In the genomic region with DNA sequence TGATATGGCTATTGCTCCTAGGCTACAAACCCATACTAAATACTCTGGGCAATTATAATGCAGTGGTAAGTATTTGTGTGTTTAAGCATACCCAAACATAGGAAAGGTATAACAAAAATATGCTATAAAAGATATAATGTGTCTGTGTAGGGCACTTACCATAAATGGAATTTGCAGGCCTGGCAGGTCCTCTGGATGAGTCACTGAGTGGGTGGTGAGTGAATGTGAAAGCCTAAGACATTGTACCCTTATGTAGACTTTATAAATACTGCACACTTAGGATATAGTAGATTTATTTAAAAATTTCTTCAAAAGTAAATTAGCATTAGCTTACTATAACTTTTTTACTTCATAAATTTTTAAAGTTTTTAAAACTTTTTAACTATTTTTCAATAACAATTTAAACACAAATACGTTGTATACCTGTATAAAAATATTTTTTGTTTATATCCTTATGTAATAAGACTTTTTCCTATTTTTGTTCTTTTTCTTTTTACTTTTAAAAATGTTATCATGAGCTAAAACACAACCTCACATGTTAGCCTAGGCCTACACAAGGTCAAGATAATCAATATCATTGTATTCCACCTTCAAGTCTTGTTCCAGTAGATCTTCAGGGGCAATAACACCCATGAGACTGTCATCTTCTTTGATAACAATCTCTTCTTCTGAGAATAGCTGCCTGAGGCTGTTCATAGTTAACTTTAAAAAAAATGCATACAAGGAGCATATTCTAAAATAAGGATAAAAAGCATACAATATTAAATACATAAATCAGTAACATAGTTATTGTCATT, we compare ENCODE assay signal across 2 cellular contexts.
A peak's percentile ranks its signal among the peaks of the same experiment; 100 is the strongest.
TF ChIP-seq lines count a peak whose summit lies in the region.

No MANE protein-coding gene starts in this region.

TF ChIP-seq in K562, 482 proteins besides CTCF, POLR2A, EP300 and RAD21 (continued from another document and continues in another):
- TF ChIP-seq, protein P1, sequence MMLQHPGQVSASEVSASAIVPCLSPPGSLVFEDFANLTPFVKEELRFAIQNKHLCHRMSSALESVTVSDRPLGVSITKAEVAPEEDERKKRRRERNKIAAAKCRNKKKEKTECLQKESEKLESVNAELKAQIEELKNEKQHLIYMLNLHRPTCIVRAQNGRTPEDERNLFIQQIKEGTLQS (IDR thresholded peaks at IDR 0.05): 0 out of 2 replicates have a peak, but pooled peaks have one; percentile 19
- TF ChIP-seq, protein P1 (CRISPR knock-in tag; conservative IDR thresholded peaks at IDR 0.05): no peak
- TF ChIP-seq, protein P2, sequence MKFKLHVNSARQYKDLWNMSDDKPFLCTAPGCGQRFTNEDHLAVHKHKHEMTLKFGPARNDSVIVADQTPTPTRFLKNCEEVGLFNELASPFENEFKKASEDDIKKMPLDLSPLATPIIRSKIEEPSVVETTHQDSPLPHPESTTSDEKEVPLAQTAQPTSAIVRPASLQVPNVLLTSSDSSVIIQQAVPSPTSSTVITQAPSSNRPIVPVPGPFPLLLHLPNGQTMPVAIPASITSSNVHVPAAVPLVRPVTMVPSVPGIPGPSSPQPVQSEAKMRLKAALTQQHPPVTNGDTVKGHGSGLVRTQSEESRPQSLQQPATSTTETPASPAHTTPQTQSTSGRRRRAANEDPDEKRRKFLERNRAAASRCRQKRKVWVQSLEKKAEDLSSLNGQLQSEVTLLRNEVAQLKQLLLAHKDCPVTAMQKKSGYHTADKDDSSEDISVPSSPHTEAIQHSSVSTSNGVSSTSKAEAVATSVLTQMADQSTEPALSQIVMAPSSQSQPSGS (CRISPR knock-in tag; IDR thresholded peaks at IDR 0.05): no peak
- TF ChIP-seq EGR1 (conservative IDR thresholded peaks at IDR 0.05): peak; percentile 69
- TF ChIP-seq PTBP1 (IDR thresholded peaks at IDR 0.05; ENCODE audit: low read depth, low read length): no peak
- TF ChIP-seq CBFA2T3 (IDR thresholded peaks at IDR 0.05): peak; percentile 70
- TF ChIP-seq, protein P3, sequence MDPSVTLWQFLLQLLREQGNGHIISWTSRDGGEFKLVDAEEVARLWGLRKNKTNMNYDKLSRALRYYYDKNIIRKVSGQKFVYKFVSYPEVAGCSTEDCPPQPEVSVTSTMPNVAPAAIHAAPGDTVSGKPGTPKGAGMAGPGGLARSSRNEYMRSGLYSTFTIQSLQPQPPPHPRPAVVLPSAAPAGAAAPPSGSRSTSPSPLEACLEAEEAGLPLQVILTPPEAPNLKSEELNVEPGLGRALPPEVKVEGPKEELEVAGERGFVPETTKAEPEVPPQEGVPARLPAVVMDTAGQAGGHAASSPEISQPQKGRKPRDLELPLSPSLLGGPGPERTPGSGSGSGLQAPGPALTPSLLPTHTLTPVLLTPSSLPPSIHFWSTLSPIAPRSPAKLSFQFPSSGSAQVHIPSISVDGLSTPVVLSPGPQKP (CRISPR knock-in tag; IDR thresholded peaks at IDR 0.05): no peak
- no peak for TF ChIP-seq NFE2L1 (tag; IDR thresholded peaks at IDR 0.05; ENCODE audit: borderline replicate concordance, low read depth)
- TF ChIP-seq, protein P4, sequence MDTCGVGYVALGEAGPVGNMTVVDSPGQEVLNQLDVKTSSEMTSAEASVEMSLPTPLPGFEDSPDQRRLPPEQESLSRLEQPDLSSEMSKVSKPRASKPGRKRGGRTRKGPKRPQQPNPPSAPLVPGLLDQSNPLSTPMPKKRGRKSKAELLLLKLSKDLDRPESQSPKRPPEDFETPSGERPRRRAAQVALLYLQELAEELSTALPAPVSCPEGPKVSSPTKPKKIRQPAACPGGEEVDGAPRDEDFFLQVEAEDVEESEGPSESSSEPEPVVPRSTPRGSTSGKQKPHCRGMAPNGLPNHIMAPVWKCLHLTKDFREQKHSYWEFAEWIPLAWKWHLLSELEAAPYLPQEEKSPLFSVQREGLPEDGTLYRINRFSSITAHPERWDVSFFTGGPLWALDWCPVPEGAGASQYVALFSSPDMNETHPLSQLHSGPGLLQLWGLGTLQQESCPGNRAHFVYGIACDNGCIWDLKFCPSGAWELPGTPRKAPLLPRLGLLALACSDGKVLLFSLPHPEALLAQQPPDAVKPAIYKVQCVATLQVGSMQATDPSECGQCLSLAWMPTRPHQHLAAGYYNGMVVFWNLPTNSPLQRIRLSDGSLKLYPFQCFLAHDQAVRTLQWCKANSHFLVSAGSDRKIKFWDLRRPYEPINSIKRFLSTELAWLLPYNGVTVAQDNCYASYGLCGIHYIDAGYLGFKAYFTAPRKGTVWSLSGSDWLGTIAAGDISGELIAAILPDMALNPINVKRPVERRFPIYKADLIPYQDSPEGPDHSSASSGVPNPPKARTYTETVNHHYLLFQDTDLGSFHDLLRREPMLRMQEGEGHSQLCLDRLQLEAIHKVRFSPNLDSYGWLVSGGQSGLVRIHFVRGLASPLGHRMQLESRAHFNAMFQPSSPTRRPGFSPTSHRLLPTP (IDR thresholded peaks at IDR 0.05; ENCODE audit: borderline replicate concordance, extremely low read depth, insufficient read length): no peak
- TF ChIP-seq POLR2H (tag; IDR thresholded peaks at IDR 0.05; ENCODE audit: low read depth): no peak
- TF ChIP-seq SOX6 (IDR thresholded peaks at IDR 0.05): 0 out of 2 replicates have a peak, but pooled peaks have one; percentile 20
- TF ChIP-seq, protein P5, sequence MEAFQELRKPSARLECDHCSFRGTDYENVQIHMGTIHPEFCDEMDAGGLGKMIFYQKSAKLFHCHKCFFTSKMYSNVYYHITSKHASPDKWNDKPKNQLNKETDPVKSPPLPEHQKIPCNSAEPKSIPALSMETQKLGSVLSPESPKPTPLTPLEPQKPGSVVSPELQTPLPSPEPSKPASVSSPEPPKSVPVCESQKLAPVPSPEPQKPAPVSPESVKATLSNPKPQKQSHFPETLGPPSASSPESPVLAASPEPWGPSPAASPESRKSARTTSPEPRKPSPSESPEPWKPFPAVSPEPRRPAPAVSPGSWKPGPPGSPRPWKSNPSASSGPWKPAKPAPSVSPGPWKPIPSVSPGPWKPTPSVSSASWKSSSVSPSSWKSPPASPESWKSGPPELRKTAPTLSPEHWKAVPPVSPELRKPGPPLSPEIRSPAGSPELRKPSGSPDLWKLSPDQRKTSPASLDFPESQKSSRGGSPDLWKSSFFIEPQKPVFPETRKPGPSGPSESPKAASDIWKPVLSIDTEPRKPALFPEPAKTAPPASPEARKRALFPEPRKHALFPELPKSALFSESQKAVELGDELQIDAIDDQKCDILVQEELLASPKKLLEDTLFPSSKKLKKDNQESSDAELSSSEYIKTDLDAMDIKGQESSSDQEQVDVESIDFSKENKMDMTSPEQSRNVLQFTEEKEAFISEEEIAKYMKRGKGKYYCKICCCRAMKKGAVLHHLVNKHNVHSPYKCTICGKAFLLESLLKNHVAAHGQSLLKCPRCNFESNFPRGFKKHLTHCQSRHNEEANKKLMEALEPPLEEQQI (IDR thresholded peaks at IDR 0.05): 0 out of 2 replicates have a peak, but pooled peaks have one; percentile 25
- TF ChIP-seq SAP30 (IDR thresholded peaks at IDR 0.05; ENCODE audit: borderline replicate concordance, insufficient read depth, low read depth, low read length, poor library complexity, severe bottlenecking): no peak
- no peak for TF ChIP-seq SRSF3 (IDR thresholded peaks at IDR 0.05; ENCODE audit: insufficient read depth, low read length)
- 0 out of 2 replicates have a peak, but pooled peaks have one; percentile 23 for TF ChIP-seq FOSL1 (tag; conservative IDR thresholded peaks at IDR 0.05)
- TF ChIP-seq ZNF408 (CRISPR knock-in tag; IDR thresholded peaks at IDR 0.05; ENCODE audit: low read depth): no peak
- TF ChIP-seq NBN (IDR thresholded peaks at IDR 0.05; ENCODE audit: low read depth): no peak
- peak; percentile 43 for TF ChIP-seq CBFA2T2 (conservative IDR thresholded peaks at IDR 0.05)
- no peak for TF ChIP-seq CBFB (CRISPR knock-in tag; IDR thresholded peaks at IDR 0.05)

TF ChIP-seq in SK-N-SH, 30 proteins besides CTCF, POLR2A, EP300 and RAD21 (continued from another document):
- no peak for TF ChIP-seq TEAD4 (IDR thresholded peaks at IDR 0.05; ENCODE audit: borderline replicate concordance, insufficient read depth)
